Comparison of ENCODE assay signal across 19 cellular contexts in genomic region chr7:6653101-6653995, GRCh38.
"Had no signal": no experiment of that assay in that cellular context is flagged by ENCODE, and none has a peak within 500 bp of the region (broad histone marks: within the 10 kb centered on the region; RNA-seq: fewer than 3 reads in every experiment).

No MANE protein-coding gene starts in this region.

- DNase-seq: activated CD4-positive, alpha-beta T cell treated with anti-CD3 and anti-CD28 coated beads, Interleukin-2, amount 50 U/mL, for 48 hours; activated CD4-positive, CD25-positive, alpha-beta regulatory T cell; activated CD8-positive, alpha-beta memory T cell treated with anti-CD3 and anti-CD28 coated beads, Interleukin-2, amount 10 ng/mL, durations not matched to agents 7 days and 5 days; activated naive CD4-positive, alpha-beta T cell treated with anti-CD3 and anti-CD28 coated beads for 36 hours; effector CD4-positive, alpha-beta T cell; foreskin keratinocyte; stimulated activated CD4-positive, alpha-beta T cell treated with anti-CD3 and anti-CD28 coated beads, Interleukin-2, amount 100 ng/mL, for 48 hours; stimulated activated CD8-positive, alpha-beta memory T cell treated with anti-CD3 and anti-CD28 coated beads, Interleukin-4, amount 100 ng/mL, for 48 hours; thyroid gland had no signal

- H3K4me3 ChIP-seq: adrenal gland, coronary artery, thyroid gland, vagina had no signal

- FAIRE-seq: endothelial cell of umbilical vein, islet of Langerhans had no signal

- H3K4me1 Mint-ChIP-seq: activated CD8-positive, alpha-beta memory T cell treated with anti-CD3 and anti-CD28 coated beads, Interleukin-2, amount 10 ng/mL, durations not matched to agents 7 days and 5 days had no signal

- H3K4me3 Mint-ChIP-seq: activated CD8-positive, alpha-beta memory T cell treated with anti-CD3 and anti-CD28 coated beads, Interleukin-2, amount 10 ng/mL, durations not matched to agents 7 days and 5 days; activated naive CD4-positive, alpha-beta T cell treated with anti-CD3 and anti-CD28 coated beads for 36 hours; activated T-helper 1 cell treated with anti-CD3 and anti-CD28 coated beads, Interleukin-12 subunit alpha, Interleukin-12 subunit beta, Interleukin-2, Interleukin-4 antibody, amounts not matched to agents 30 ng/mL and 10 ng/mL and 1 ng/mL, durations not matched to agents 14 hours and 24 hours and 36 hours; memory B cell; nephron; T-helper 1 cell treated with Interleukin-12 subunit alpha and Interleukin-12 subunit beta and Interleukin-4 antibody, amounts not matched to agents 30 μg/mL and 1 μg/mL, for 36 hours had no signal

- ATAC-seq: activated CD8-positive, alpha-beta memory T cell treated with anti-CD3 and anti-CD28 coated beads, Interleukin-2, amount 10 ng/mL, durations not matched to agents 7 days and 5 days; foreskin keratinocyte; left lobe of liver had no signal

- H3K27ac ChIP-seq: adrenal gland, coronary artery, foreskin keratinocyte, thyroid gland, vagina had no signal

- H3K9me3 Mint-ChIP-seq: memory B cell had no signal

- H3K27me3 Mint-ChIP-seq: activated CD8-positive, alpha-beta memory T cell treated with anti-CD3 and anti-CD28 coated beads, Interleukin-2, amount 10 ng/mL, durations not matched to agents 7 days and 5 days; memory B cell had no signal

- H3K4me1 ChIP-seq: adrenal gland, foreskin keratinocyte, thyroid gland, vagina had no signal

- H3K27me3 ChIP-seq: adrenal gland, foreskin keratinocyte, thyroid gland, vagina had no signal

- H3K9me3 ChIP-seq: adrenal gland, thyroid gland, vagina had no signal
